28 cellular contexts compared by ENCODE assay signal in the genomic region with DNA sequence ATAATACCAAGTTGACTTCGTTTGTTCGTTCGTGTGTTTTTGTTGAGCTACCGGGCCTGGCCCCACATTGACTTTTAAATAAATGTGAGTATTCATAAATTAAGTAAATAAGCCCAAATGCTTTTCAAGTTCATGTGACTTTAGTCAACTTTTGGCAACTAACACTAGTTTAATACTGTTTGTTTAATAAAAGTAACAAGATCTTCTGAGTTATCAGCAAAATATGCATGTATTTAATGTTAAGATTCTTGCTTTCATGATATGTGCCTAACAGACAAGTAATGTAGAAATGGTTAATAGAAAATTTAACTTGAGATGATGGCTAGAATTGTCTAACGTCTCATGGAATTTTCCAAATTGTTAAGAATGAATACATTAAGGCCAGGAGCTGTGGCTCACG.
"Had no signal": no experiment of that assay in that cellular context is flagged by ENCODE, and none has a peak within 500 bp of the region (broad histone marks: within the 10 kb centered on the region; RNA-seq: fewer than 3 reads in every experiment).

No MANE protein-coding gene starts in this region.

- H3K4me1 ChIP-seq: parathyroid adenoma, psoas muscle, right lobe of liver, spleen, suprapubic skin, testis, tibial artery, transverse colon, upper lobe of right lung, uterus had no signal

- H3K27ac ChIP-seq: neural progenitor cell, ovary, parathyroid adenoma, psoas muscle, right lobe of liver, skin epidermis, spleen, suprapubic skin, testis, tibial artery, transverse colon, upper lobe of right lung, uterus had no signal

- H3K9ac ChIP-seq: neural progenitor cell, parathyroid adenoma had no signal

- H3K27me3 ChIP-seq: neural progenitor cell, ovary, right lobe of liver, spleen, suprapubic skin, testis, tibial artery, transverse colon, upper lobe of right lung, uterus had no signal

- ATAC-seq: natural killer cell; psoas muscle; right cardiac atrium; right lobe of liver; stimulated activated memory B cell treated with anti-CD40 and anti-IgM and Interleukin-4, amounts not matched to agents 10 μg/mL and 1 μg/mL and 100 μg/mL, for 72 hours; stimulated activated naive CD8-positive, alpha-beta T cell treated with anti-CD3 and anti-CD28 coated beads, Interleukin-15, amount 100 ng/mL, for 72 hours; stimulated activated naive CD8-positive, alpha-beta T cell treated with anti-CD3 and anti-CD28 coated beads, Interleukin-15, Interleukin-2, amounts not matched to agents 100 U/mL and 50 U/mL, for 24 hours; upper lobe of right lung had no signal

- H3K9me3 ChIP-seq: ovary, psoas muscle, right lobe of liver, spleen, suprapubic skin, testis, tibial artery, transverse colon, upper lobe of right lung, uterus had no signal

- H3K4me3 ChIP-seq: neural progenitor cell, ovary, psoas muscle, right lobe of liver, skin epidermis, smooth muscle cell, spleen, suprapubic skin, testis, tibial artery, transverse colon, upper lobe of right lung, uterus had no signal

- H3K4me2 ChIP-seq: neural progenitor cell, smooth muscle cell had no signal

- H3K36me3 ChIP-seq: neural progenitor cell, ovary, right lobe of liver, suprapubic skin, tibial artery, transverse colon, upper lobe of right lung, uterus had no signal

- H2AFZ ChIP-seq: neural progenitor cell, parathyroid adenoma had no signal

- DNase-seq: natural killer cell; occipital lobe; ovary; posterior cingulate gyrus; psoas muscle; right cardiac atrium; right lobe of liver; spleen; stimulated activated CD4-positive, alpha-beta T cell treated with anti-CD3 and anti-CD28 coated beads, Interleukin-12 subunit alpha, Interleukin-12 subunit beta, amount 100 ng/mL, for 4 hours; stimulated activated CD4-positive, alpha-beta T cell treated with anti-CD3 and anti-CD28 coated beads, Interleukin-1b, Interleukin-23, amount 100 ng/mL, for 48 hours; stimulated activated CD4-positive, alpha-beta T cell treated with anti-CD3 and anti-CD28 coated beads, Interleukin-4, amount 100 ng/mL, for 1 hour; stimulated activated CD4-positive, alpha-beta T cell treated with anti-CD3 and anti-CD28 coated beads, Interleukin-4, amount 100 ng/mL, for 4 hours; stimulated activated CD8-positive, alpha-beta memory T cell treated with anti-CD3 and anti-CD28 coated beads, Interleukin-4, amount 100 ng/mL, for 48 hours; stimulated activated naive CD4-positive, alpha-beta T cell; stimulated activated naive CD8-positive, alpha-beta T cell treated with anti-CD3 and anti-CD28 coated beads, Interleukin-15, amount 100 ng/mL, for 72 hours; stimulated activated naive CD8-positive, alpha-beta T cell treated with anti-CD3 and anti-CD28 coated beads, Interleukin-15, Interleukin-2, amounts not matched to agents 100 U/mL and 50 U/mL, for 24 hours; substantia nigra; testis; tibial artery; transverse colon; upper lobe of right lung; uterus had no signal
